Comparison of ENCODE assay signal across 8 cellular contexts in the genomic region with DNA sequence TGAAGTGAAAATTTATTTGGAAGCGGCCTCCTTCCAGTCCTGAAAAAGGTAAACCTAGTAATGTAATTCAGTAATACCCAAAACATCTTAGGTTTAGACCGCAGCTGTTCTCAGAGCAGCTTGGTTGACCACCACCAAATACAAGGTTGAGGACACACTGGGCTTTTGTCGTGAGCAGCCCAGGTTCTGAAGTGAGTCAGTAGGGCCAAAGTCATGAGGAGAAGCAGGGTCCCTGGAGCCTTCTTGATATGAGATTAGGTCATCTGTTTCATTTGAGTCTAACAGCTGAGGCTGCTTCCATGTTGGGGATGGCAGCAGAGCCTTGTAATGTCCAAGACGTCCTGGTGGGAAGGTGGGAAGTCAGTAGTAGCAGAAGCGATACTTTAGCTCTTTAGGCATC. TPM values are rescaled to one million over a fixed set of nuclear protein-coding genes. Genes with fewer than 3 reads are reported as not detected.
A peak's percentile ranks its signal among the peaks of the same experiment; 100 is the strongest.
DNase-seq lines count a peak whose midpoint lies in the region; ATAC-seq and TF ChIP-seq lines count a peak whose summit lies in the region.

No MANE protein-coding gene starts in this region.

- H3K27ac ChIP-seq in A673 (ENCODE audit: low read depth, low read length, poor library complexity, severe bottlenecking), result peak overlapping the region; percentile 98
- H3K27ac ChIP-seq in HUES48 (ENCODE audit: low read depth, low read length), result no peak overlapping the region
- peak overlapping the region; percentile 22 for H3K27ac ChIP-seq in brain microvascular endothelial cell

- intact Hi-C loops in A673 (cut with micrococcal nuclease; ENCODE audit: unreplicated experiment), result loop anchor here (2.0 kb wide), 1 partner anchor 31 kb away; no protein-coding TSS in a partner anchor

- H3K36me3 ChIP-seq in A673 (ENCODE audit: insufficient read depth, low read length, poor library complexity, severe bottlenecking) (peaks cover 14% of the 10 kb centered on the region), HUES48 (ENCODE audit: control insufficient read depth, insufficient read depth, low read length) (peaks cover 41% of the 10 kb centered on the region), brain microvascular endothelial cell (replicated peaks) (peaks cover 2% of the 10 kb centered on the region)

- peaks cover 15% of the 10 kb centered on the region for H3K36me3 Mint-ChIP-seq in mesothelial cell of epicardium

- H3K4me3 Mint-ChIP-seq in mesothelial cell of epicardium, result peak overlapping the region; percentile 95

- POLR2A ChIA-PET in A673 (lab: Charles Lee; ENCODE audit: low non-redundant PET), result no interaction called here

- H3K27me3 ChIP-seq in A673 (replicated peaks; ENCODE audit: insufficient read depth, low read depth, low read length, poor library complexity), result no peaks in the 10 kb centered on the region
- H3K27me3 ChIP-seq in HUES48 (ENCODE audit: control insufficient read depth, insufficient read depth, low read length), result no peaks in the 10 kb centered on the region
- no peaks in the 10 kb centered on the region for H3K27me3 ChIP-seq in brain microvascular endothelial cell (replicated peaks)

- H3K4me3 ChIP-seq in A673 (ENCODE audit: low read depth, low read length, poor library complexity, severe bottlenecking) (peak overlapping the region; percentile 92), HUES48 (ENCODE audit: low read depth, low read length) (peak overlapping the region; percentile 71), brain microvascular endothelial cell (ENCODE audit: low read depth, low read length) (peak overlapping the region; percentile 87)

- BruUV-seq in A673 (replicated peaks; lab: Mats Ljungman, UMichigan), result no TSS peak

- no peak for TF ChIP-seq CTCF in A673 (conservative IDR thresholded peaks at IDR 0.05; ENCODE audit: low read depth, low read length)
- no peak for TF ChIP-seq CTCF in brain microvascular endothelial cell (IDR thresholded peaks at IDR 0.05; ENCODE audit: low read depth, low read length, missing control alignments)
- no peak for TF ChIP-seq CTCF in mesothelial cell of epicardium (IDR thresholded peaks at IDR 0.05; ENCODE audit: unreplicated experiment)

- H3K4me1 Mint-ChIP-seq in mesothelial cell of epicardium, result peaks cover 57% of the 10 kb centered on the region

- peaks cover 30% of the 10 kb centered on the region for H3K4me1 ChIP-seq in A673 (ENCODE audit: insufficient read depth, low read length, poor library complexity, severe bottlenecking)
- peaks cover 25% of the 10 kb centered on the region for H3K4me1 ChIP-seq in HUES48 (ENCODE audit: control insufficient read depth, insufficient read depth, low read length)

- CTCF ChIA-PET in A673 (lab: Charles Lee), result no interaction called here

- ATAC-seq in HG03342 (IDR thresholded peaks at IDR 0.05; ENCODE audit: unreplicated experiment) (no peak), GM21360 (IDR thresholded peaks at IDR 0.05; ENCODE audit: unreplicated experiment) (no peak)

- DNase-seq in A673 (ENCODE audit: low spot score) (no peak), brain microvascular endothelial cell (no peak), mesothelial cell of epicardium (ENCODE audit: low spot score in 2 of 2, unreplicated experiment in 2 of 2) (no peak), NCI-H748 treated with DMSO at 0.1 percent for 48 hours (lab: John Stamatoyannopoulos, UW) (no peak), SHP77 (lab: John Stamatoyannopoulos, UW) (no peak)

- no peaks in the 10 kb centered on the region for H3K27me3 Mint-ChIP-seq in mesothelial cell of epicardium (ENCODE audit: low read depth)

- in situ Hi-C loops in brain microvascular endothelial cell (cut with HindIII; ENCODE audit: low pct_ligation_motif_present, low sequenced_read_pairs), result no loop called here

- H3K9me3 ChIP-seq in A673 (ENCODE audit: low read depth, low read length, poor library complexity, severe bottlenecking), result no peaks in the 10 kb centered on the region
- H3K9me3 ChIP-seq in HUES48 (ENCODE audit: control insufficient read depth, insufficient read depth, low read length), result no peaks in the 10 kb centered on the region

- H3K27ac Mint-ChIP-seq in mesothelial cell of epicardium, result peak overlapping the region; percentile 45

- no peaks in the 10 kb centered on the region for H3K9me3 Mint-ChIP-seq in mesothelial cell of epicardium

- H3K9ac ChIP-seq in HUES48 (ENCODE audit: low read depth, low read length), result no peak overlapping the region

RNA-seq across cellular contexts. Expression of gene ALKBH5, which starts 2.2 kb away (rescaled TPM):
- total RNA-seq in A673 (2021), result 119 and 124 TPM in 2 replicates
- 68.6 to 72.3 TPM (median 71.0 TPM) in 3 replicates for total RNA-seq in mesothelial cell of epicardium

RNA-seq across cellular contexts. Expression of gene LLGL1, which starts 39.6 kb away (rescaled TPM):
- total RNA-seq in A673 (2021) (30.2 and 39.8 TPM in 2 replicates), mesothelial cell of epicardium (70.8 to 72.5 TPM (median 72.1 TPM) in 3 replicates)
